Comparison of ENCODE assay signal across 1 cellular context in the genomic region with DNA sequence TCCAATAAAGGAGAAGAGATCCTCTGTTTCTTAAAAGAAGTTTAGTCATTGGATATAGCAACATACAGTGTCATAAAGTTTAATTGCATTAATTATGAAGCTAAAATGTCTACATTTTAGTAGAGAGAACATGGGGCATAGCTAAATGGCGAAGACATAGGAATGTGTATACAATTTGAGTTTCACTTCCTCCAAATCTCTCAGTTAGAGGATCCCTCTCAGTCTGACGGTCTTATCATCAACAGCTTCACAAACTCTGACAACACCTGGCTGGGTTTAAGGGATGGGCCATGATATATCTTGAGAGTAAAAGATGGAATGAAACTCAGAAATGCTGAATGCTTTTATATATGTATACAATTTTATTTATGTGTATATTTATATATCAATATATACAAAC.
TF ChIP-seq lines count a peak whose summit lies in the region.

No MANE protein-coding gene starts in this region.

TF ChIP-seq in IMR-90, 13 proteins besides CTCF, POLR2A, EP300 and RAD21:
- TF ChIP-seq BHLHE40 (IDR thresholded peaks at IDR 0.05; ENCODE audit: low read depth, low read length) (no peak), MXI1 (IDR thresholded peaks at IDR 0.05; ENCODE audit: borderline replicate concordance, low read depth, low read length) (no peak), MAFK (IDR thresholded peaks at IDR 0.05; ENCODE audit: low read depth, low read length) (no peak)
- TF ChIP-seq, protein P1, sequence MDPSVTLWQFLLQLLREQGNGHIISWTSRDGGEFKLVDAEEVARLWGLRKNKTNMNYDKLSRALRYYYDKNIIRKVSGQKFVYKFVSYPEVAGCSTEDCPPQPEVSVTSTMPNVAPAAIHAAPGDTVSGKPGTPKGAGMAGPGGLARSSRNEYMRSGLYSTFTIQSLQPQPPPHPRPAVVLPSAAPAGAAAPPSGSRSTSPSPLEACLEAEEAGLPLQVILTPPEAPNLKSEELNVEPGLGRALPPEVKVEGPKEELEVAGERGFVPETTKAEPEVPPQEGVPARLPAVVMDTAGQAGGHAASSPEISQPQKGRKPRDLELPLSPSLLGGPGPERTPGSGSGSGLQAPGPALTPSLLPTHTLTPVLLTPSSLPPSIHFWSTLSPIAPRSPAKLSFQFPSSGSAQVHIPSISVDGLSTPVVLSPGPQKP (IDR thresholded peaks at IDR 0.05; ENCODE audit: borderline replicate concordance, low read depth, low read length): no peak
